Comparison of ENCODE assay signal across 17 cellular contexts in genomic region chr14:62071029-62071428, GRCh38.
"Had no signal": no experiment of that assay in that cellular context is flagged by ENCODE, and none has a peak within 500 bp of the region (broad histone marks: within the 10 kb centered on the region; RNA-seq: fewer than 3 reads in every experiment).

No MANE protein-coding gene starts in this region.

- H3K4me3 ChIP-seq: adrenal gland, esophagus muscularis mucosa, gastroesophageal sphincter, heart right ventricle, lower lobe of right lung, spleen, thoracic aorta, upper lobe of left lung had no signal

- H3K27ac ChIP-seq: adrenal gland, esophagus muscularis mucosa, gastroesophageal sphincter, heart right ventricle, lower lobe of right lung, spleen, thoracic aorta, upper lobe of left lung had no signal

- H3K4me1 ChIP-seq: adrenal gland, esophagus muscularis mucosa, gastroesophageal sphincter, heart right ventricle, lower lobe of right lung, spleen, upper lobe of left lung had no signal

- H3K9me3 ChIP-seq: adrenal gland, esophagus muscularis mucosa, gastroesophageal sphincter, heart right ventricle, lower lobe of right lung, spleen, thoracic aorta, upper lobe of left lung had no signal

- DNase-seq: activated CD4-positive, alpha-beta T cell treated with anti-CD3 and anti-CD28 coated beads, Interleukin-2, amount 50 U/mL, for 48 hours; activated gamma-delta T cell treated with Interleukin-2 at 50 U/mL for 16 hours; adrenal gland; dermis blood vessel endothelial cell; effector memory CD4-positive, alpha-beta T cell; heart right ventricle; immature natural killer cell; lower lobe of right lung; spleen; stimulated activated CD4-positive, alpha-beta T cell treated with anti-CD3 and anti-CD28 coated beads, Interleukin-4, amount 100 ng/mL, for 4 hours; upper lobe of left lung had no signal

- H3K27me3 ChIP-seq: adrenal gland, esophagus muscularis mucosa, gastroesophageal sphincter, spleen, upper lobe of left lung had no signal

- H3K36me3 ChIP-seq: adrenal gland, esophagus muscularis mucosa, gastroesophageal sphincter, heart right ventricle, lower lobe of right lung, spleen, thoracic aorta, upper lobe of left lung had no signal

- ATAC-seq: activated naive CD4-positive, alpha-beta T cell treated with anti-CD3 and anti-CD28 coated beads, Interleukin-2, amount 50 U/mL, for 72 hours; gastroesophageal sphincter; heart right ventricle; lower lobe of right lung; natural killer cell treated with Interleukin-12 subunit alpha and Interleukin-12 subunit beta and Interleukin-15 and Interleukin-18, amount 100 ng/mL, for 72 hours; stimulated activated memory B cell treated with anti-CD40 and anti-IgM and Interleukin-4, amounts not matched to agents 10 μg/mL and 1 μg/mL and 100 μg/mL, for 72 hours had no signal
